ENCODE assay signal across 1 cellular context in the genomic region with DNA sequence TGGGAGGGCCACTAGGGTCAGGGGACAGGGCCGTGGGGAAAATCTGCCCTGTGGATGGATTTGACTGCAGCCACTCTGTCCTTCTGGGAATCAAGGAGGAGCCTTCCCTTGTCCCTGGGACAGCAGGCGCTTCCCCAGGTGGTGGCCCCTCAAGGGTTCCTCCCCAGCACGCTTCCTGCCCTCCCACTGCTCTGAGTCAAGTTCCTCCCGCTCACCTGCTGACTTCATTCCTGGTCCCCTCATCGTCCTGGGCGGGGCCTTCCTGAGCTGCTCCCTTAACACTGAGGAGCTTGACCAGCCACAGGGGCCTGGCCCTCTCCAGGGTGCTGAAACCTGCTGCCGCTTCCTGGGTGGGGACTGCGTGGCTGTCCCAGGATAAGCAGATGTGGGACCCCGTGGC.
TF ChIP-seq lines count a peak whose summit lies in the region.

No MANE protein-coding gene starts in this region.

TF ChIP-seq in GM23338, 12 proteins besides CTCF, POLR2A, EP300 and RAD21:
- TF ChIP-seq, protein P1, sequence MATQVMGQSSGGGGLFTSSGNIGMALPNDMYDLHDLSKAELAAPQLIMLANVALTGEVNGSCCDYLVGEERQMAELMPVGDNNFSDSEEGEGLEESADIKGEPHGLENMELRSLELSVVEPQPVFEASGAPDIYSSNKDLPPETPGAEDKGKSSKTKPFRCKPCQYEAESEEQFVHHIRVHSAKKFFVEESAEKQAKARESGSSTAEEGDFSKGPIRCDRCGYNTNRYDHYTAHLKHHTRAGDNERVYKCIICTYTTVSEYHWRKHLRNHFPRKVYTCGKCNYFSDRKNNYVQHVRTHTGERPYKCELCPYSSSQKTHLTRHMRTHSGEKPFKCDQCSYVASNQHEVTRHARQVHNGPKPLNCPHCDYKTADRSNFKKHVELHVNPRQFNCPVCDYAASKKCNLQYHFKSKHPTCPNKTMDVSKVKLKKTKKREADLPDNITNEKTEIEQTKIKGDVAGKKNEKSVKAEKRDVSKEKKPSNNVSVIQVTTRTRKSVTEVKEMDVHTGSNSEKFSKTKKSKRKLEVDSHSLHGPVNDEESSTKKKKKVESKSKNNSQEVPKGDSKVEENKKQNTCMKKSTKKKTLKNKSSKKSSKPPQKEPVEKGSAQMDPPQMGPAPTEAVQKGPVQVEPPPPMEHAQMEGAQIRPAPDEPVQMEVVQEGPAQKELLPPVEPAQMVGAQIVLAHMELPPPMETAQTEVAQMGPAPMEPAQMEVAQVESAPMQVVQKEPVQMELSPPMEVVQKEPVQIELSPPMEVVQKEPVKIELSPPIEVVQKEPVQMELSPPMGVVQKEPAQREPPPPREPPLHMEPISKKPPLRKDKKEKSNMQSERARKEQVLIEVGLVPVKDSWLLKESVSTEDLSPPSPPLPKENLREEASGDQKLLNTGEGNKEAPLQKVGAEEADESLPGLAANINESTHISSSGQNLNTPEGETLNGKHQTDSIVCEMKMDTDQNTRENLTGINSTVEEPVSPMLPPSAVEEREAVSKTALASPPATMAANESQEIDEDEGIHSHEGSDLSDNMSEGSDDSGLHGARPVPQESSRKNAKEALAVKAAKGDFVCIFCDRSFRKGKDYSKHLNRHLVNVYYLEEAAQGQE (IDR thresholded peaks at IDR 0.05; ENCODE audit: unreplicated experiment): peak; percentile 50
